1 cellular context compared by ENCODE assay signal in the genomic region with DNA sequence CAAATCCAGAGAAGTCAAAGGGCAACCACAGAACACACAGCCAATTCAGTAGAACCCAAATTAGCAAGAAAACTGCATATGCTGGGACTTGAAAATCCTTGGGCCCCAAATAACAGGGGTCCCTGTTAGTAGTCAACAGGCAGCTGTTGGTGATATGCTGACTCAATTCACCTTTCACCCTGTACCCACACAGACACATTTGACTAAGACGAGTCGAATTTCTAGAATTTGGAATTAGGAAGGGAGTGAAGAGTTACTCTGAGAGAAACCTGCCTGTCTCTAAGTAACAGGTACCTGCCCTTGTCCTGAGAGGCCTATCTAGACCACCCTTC.
TF ChIP-seq lines count a peak whose summit lies in the region.

No MANE protein-coding gene starts in this region.

TF ChIP-seq in GM12878, 131 proteins besides CTCF, POLR2A, EP300 and RAD21:
- TF ChIP-seq PML (IDR thresholded peaks at IDR 0.05; ENCODE audit: low read length) (0 out of 2 replicates have a peak, but pooled peaks have one; percentile 3), RUNX3 (IDR thresholded peaks at IDR 0.05; ENCODE audit: low read length) (peak; percentile 28; the same call in 1 of the 2 replicates), TCF3 (IDR thresholded peaks at IDR 0.05; ENCODE audit: borderline replicate concordance, insufficient read depth, low read depth, low read length) (no peak)
TF ChIP-seq in GM12878: peak in this region for 2.
